Comparison of ENCODE assay signal across 17 cellular contexts in the genomic region with DNA sequence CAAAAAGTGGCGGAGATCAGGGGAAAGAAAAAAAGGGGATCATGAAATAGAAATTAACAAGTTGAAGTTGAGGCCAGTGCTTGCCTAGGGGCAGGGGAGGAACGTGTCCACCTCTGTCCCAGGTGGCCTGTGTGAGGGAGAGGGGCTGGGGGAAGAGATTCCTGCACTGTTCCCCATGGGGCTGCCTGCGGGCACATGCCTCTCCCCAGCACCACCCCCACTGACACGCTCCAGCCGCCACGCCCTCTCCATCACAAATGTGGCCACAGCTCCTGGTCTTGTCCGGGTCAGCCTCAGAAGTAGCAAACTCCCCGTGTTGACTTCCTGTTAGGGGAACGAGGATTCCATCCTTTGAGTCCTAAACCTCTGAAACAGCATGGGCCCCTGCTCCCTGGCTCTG.
DNase-seq lines count a peak whose midpoint lies in the region; ATAC-seq, FAIRE-seq and TF ChIP-seq lines count a peak whose summit lies in the region.
"Had no signal": no experiment of that assay in that cellular context is flagged by ENCODE, and none has a peak within 500 bp of the region (broad histone marks: within the 10 kb centered on the region; RNA-seq: fewer than 3 reads in every experiment).

No MANE protein-coding gene starts in this region.

- H3K4me3 ChIP-seq in HEK293 (ENCODE audit: low read depth, low read length) (no peak overlapping the region), OCI-LY7 (ENCODE audit: low read depth, low read length, poor library complexity, severe bottlenecking) (no peak overlapping the region)
- H3K4me3 ChIP-seq: K562, SK-N-MC had no signal

- H2AFZ ChIP-seq in OCI-LY7 (ENCODE audit: low read length): no peak overlapping the region

- CTCF ChIA-PET in HEK293 (lab: Yijun Ruan, JAX) (interaction anchor here (0.5 to 0.6 kb wide), 3 partner anchors 140 to 180 kb away, joined by 3 read pairs; no protein-coding TSS in a partner anchor), OCI-LY7 (lab: Charles Lee; ENCODE audit: unreplicated experiment) (no interaction called here)

- H4K20me1 ChIP-seq in OCI-LY7 (ENCODE audit: insufficient read depth, low read length): no peaks in the 10 kb centered on the region

- peaks cover 60% of the 10 kb centered on the region for H3K4me1 Mint-ChIP-seq in chondrocyte (ENCODE audit: low read depth)
- peaks cover 100% of the 10 kb centered on the region for H3K4me1 Mint-ChIP-seq in nephron progenitor cell

- no peak overlapping the region for H3K4me2 ChIP-seq in OCI-LY7 (ENCODE audit: low read length)

- H3K27ac Mint-ChIP-seq in chondrocyte (ENCODE audit: unreplicated experiment) (no peak overlapping the region), nephron progenitor cell (no peak overlapping the region)

- H3K4me3 Mint-ChIP-seq in chondrocyte (ENCODE audit: unreplicated experiment): no peak overlapping the region
- H3K4me3 Mint-ChIP-seq in nephron progenitor cell: peak overlapping the region; percentile 3
- H3K4me3 Mint-ChIP-seq: H9 had no signal

- DNase-seq in chondrocyte (ENCODE audit: low spot score): peak; percentile 71
- no peak for DNase-seq in nephron progenitor cell
- DNase-seq in urothelium cell line (ENCODE audit: low spot score): no peak
- DNase-seq in OCI-LY7 (ENCODE audit: low spot score): no peak
- no peak for DNase-seq in RPMI8226
- DNase-seq: AML-193; GDM1; H9; NCI-H1105; NCI-H1694; NK-92 treated with Interleukin-12 subunit alpha and Interleukin-12 subunit beta, amount 100 ng/mL, for 24 hours; SHP77 had no signal

- FAIRE-seq in urothelium cell line (lab: Jason Lieb, UNC): peak; percentile 59
- FAIRE-seq: K562, RCC 7860 had no signal

- H3K9me3 ChIP-seq in HEK293 (ENCODE audit: control insufficient read depth, insufficient read depth, low read depth, low read length) (no peaks in the 10 kb centered on the region), OCI-LY7 (ENCODE audit: low read length) (no peaks in the 10 kb centered on the region)

- H3K9me3 Mint-ChIP-seq in chondrocyte (ENCODE audit: low read depth) (no peaks in the 10 kb centered on the region), nephron progenitor cell (no peaks in the 10 kb centered on the region)
- H3K9me3 Mint-ChIP-seq: H9 had no signal

- H3K27ac ChIP-seq in HEK293 (ENCODE audit: extremely low read depth, low read depth, low read length): no peak overlapping the region
- no peak overlapping the region for H3K27ac ChIP-seq in OCI-LY7 (ENCODE audit: low read depth, low read length, poor library complexity, severe bottlenecking)
- H3K27ac ChIP-seq: SK-N-MC had no signal

- H3K36me3 ChIP-seq in HEK293 (ENCODE audit: control insufficient read depth in 2 of 2, insufficient read depth in 1 of 2, low read length in 2 of 2) (no peaks in the 10 kb centered on the region), OCI-LY7 (ENCODE audit: insufficient read depth, low read length) (no peaks in the 10 kb centered on the region)

- H3K9me2 ChIP-seq in OCI-LY7 (ENCODE audit: insufficient read depth, low read length): no peaks in the 10 kb centered on the region

- TF ChIP-seq CTCF in HEK293 (tag by site-specific recombination; IDR thresholded peaks at IDR 0.05) (no peak), chondrocyte (IDR thresholded peaks at IDR 0.05) (no peak), nephron progenitor cell (IDR thresholded peaks at IDR 0.05) (no peak), OCI-LY7 (conservative IDR thresholded peaks at IDR 0.05; ENCODE audit: low read length) (no peak)

- no peaks in the 10 kb centered on the region for H3K79me2 ChIP-seq in OCI-LY7 (ENCODE audit: insufficient read depth, low read depth, low read length)

- no peak for ATAC-seq in HG03520 (IDR thresholded peaks at IDR 0.05; ENCODE audit: unreplicated experiment)
- ATAC-seq: K562 had no signal

- no TSS peak for BruUV-seq in OCI-LY7 (replicated peaks; lab: Mats Ljungman, UMichigan)

- H3K36me3 Mint-ChIP-seq in chondrocyte (ENCODE audit: low read depth): peaks cover 1% of the 10 kb centered on the region
- H3K36me3 Mint-ChIP-seq in nephron progenitor cell (ENCODE audit: low read depth): no peaks in the 10 kb centered on the region

- H3K27me3 Mint-ChIP-seq in chondrocyte (ENCODE audit: low read depth): no peaks in the 10 kb centered on the region
- H3K27me3 Mint-ChIP-seq in nephron progenitor cell (ENCODE audit: low read depth, poor library complexity): peaks cover 7% of the 10 kb centered on the region

- intact Hi-C loops in OCI-LY7 (cut with micrococcal nuclease; ENCODE audit: unreplicated experiment): no loop called here

- peaks cover 7% of the 10 kb centered on the region for H3K4me1 ChIP-seq in HEK293 (ENCODE audit: control insufficient read depth, insufficient read depth, low read length)
- H3K4me1 ChIP-seq in OCI-LY7 (ENCODE audit: insufficient read depth, low read length, poor library complexity, severe bottlenecking): no peaks in the 10 kb centered on the region

- POLR2A ChIA-PET in HEK293 (lab: Yijun Ruan, JAX) (no interaction called here), OCI-LY7 (lab: Charles Lee) (no interaction called here)

TF ChIP-seq in HEK293, 187 proteins besides CTCF, POLR2A, EP300 and RAD21:
- no peak for TF ChIP-seq RBAK (tag by site-specific recombination; IDR thresholded peaks at IDR 0.05)
- TF ChIP-seq ZIC2 (tag by site-specific recombination; IDR thresholded peaks at IDR 0.05): peak; percentile 7; the same call in 1 of the 2 replicates
